Comparison of ENCODE assay signal across 1 cellular context in the genomic region with DNA sequence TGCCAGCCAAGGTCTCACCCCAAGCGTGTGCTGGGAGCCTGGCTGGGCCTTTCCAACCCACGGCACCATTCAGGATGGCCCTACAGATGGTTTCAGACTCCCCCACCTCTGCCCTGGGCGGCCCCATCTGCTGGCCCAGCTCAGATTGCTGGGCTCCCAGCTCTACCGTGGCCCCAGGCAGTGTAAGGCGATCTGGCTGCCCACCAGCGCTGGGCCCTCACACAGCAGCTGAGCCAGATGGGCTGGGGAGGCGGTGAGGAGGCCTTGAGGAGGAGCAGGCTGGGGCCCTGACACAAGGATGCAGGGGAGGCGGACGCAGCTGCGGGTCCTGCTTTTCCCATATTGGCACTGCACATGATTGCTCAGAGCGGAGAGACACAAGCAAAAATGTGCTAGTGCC.
TF ChIP-seq lines count a peak whose summit lies in the region.

No MANE protein-coding gene starts in this region.

TF ChIP-seq in K562, 482 proteins besides CTCF, POLR2A, EP300 and RAD21 (continued from another document):
- no peak for TF ChIP-seq SAP30 (IDR thresholded peaks at IDR 0.05; ENCODE audit: borderline replicate concordance, insufficient read depth, low read depth, low read length, poor library complexity, severe bottlenecking)
- no peak for TF ChIP-seq HDAC2 (IDR thresholded peaks at IDR 0.05)
- TF ChIP-seq FOXJ2 (tag; IDR thresholded peaks at IDR 0.05) = no peak
- TF ChIP-seq POLR2AphosphoS2 (IDR thresholded peaks at IDR 0.05; ENCODE audit: low read length) = no peak
- TF ChIP-seq CBFB (CRISPR knock-in tag; IDR thresholded peaks at IDR 0.05) = no peak
